Comparison of ENCODE assay signal across 1 cellular context in genomic region chr3:10206166-10206511, GRCh38.
TF ChIP-seq lines count a peak whose summit lies in the region.

No MANE protein-coding gene starts in this region.

TF ChIP-seq in K562, 482 proteins besides CTCF, POLR2A, EP300 and RAD21:
- TF ChIP-seq SMARCA5 (IDR thresholded peaks at IDR 0.05) (no peak), ZNF263 (CRISPR knock-in tag; IDR thresholded peaks at IDR 0.05; ENCODE audit: borderline replicate concordance) (no peak), CBFB (CRISPR knock-in tag; IDR thresholded peaks at IDR 0.05) (0 out of 2 replicates have a peak, but pooled peaks have one; percentile 46), POU5F1 (IDR thresholded peaks at IDR 0.05; ENCODE audit: borderline replicate concordance, low read depth, low read length, partially characterized antibody) (no peak), SMAD3 (CRISPR knock-in tag; conservative IDR thresholded peaks at IDR 0.05) (no peak)
